1 cellular context compared by ENCODE assay signal in genomic region chr7:43756368-43757072, GRCh38.
TF ChIP-seq lines count a peak whose summit lies in the region.

No MANE protein-coding gene starts in this region.

TF ChIP-seq in HepG2, 621 proteins besides CTCF, POLR2A, EP300 and RAD21:
- no peak for TF ChIP-seq SCMH1 (CRISPR knock-in tag; IDR thresholded peaks at IDR 0.05; ENCODE audit: borderline replicate concordance)
- TF ChIP-seq ATF7-NPFF (CRISPR knock-in tag; IDR thresholded peaks at IDR 0.05; ENCODE audit: low read depth): no peak
- TF ChIP-seq MAFF (IDR thresholded peaks at IDR 0.05; ENCODE audit: low read depth, low read length): peak; percentile 43; the same call in 1 of the 2 replicates
- TF ChIP-seq KAT7 (CRISPR knock-in tag; IDR thresholded peaks at IDR 0.05; ENCODE audit: borderline replicate concordance): no peak
- no peak for TF ChIP-seq GLI4 (CRISPR knock-in tag; IDR thresholded peaks at IDR 0.05; ENCODE audit: borderline replicate concordance)
- TF ChIP-seq MAFK (conservative IDR thresholded peaks at IDR 0.05 in 1 of 2, IDR thresholded peaks at IDR 0.05 in 1 of 2; ENCODE audit: low read length in 2 of 2): 0 out of 4 replicates have a peak, but pooled peaks of 1 of the 2 experiments have one; percentile 28
- no peak for TF ChIP-seq PPARG (CRISPR knock-in tag; conservative IDR thresholded peaks at IDR 0.05)
- TF ChIP-seq ZNF333 (CRISPR knock-in tag; IDR thresholded peaks at IDR 0.05; ENCODE audit: borderline replicate concordance): no peak
